Comparison of ENCODE assay signal across 15 cellular contexts in genomic region chr4:113423631-113424030, GRCh38.
DNase-seq lines count a peak whose midpoint lies in the region; ATAC-seq, FAIRE-seq and TF ChIP-seq lines count a peak whose summit lies in the region.
"Had no signal": no experiment of that assay in that cellular context is flagged by ENCODE, and none has a peak within 500 bp of the region (broad histone marks: within the 10 kb centered on the region; RNA-seq: fewer than 3 reads in every experiment).

No MANE protein-coding gene starts in this region.

- DNase-seq in HT1080 (ENCODE audit: low read depth) = peak; percentile 47
- peak; percentile 52 for DNase-seq in astrocyte (ENCODE audit: low read depth)
- peak in 1 of 2 donors; percentile 41 for DNase-seq in foreskin keratinocyte
- no peak for DNase-seq in SKM-1 treated with dmso at 0.1 percent for 144 hours (lab: John Stamatoyannopoulos, UW; ENCODE audit: unreplicated experiment)
- DNase-seq: CD8-positive, alpha-beta T cell; KG1; MG63; NCI-H1092; NCI-H524; PC-9 had no signal

- H3K36me3 Mint-ChIP-seq in astrocyte (ENCODE audit: low read depth, unreplicated experiment) = peaks cover 3% of the 10 kb centered on the region
- H3K36me3 Mint-ChIP-seq: CD8-positive, alpha-beta T cell had no signal

- H3K79me2 ChIP-seq in astrocyte (ENCODE audit: insufficient read depth, low read length) = no peaks in the 10 kb centered on the region

- H3K27ac ChIP-seq in astrocyte (ENCODE audit: low read depth, low read length) (no peak overlapping the region), foreskin keratinocyte (no peak overlapping the region)
- H3K27ac ChIP-seq: BLaER1, PC-9 had no signal

- ATAC-seq in foreskin keratinocyte (peak; percentile 62), HG02840 (IDR thresholded peaks at IDR 0.05; ENCODE audit: low FRiP score, unreplicated experiment) (no peak), GM18517 (IDR thresholded peaks at IDR 0.05; ENCODE audit: unreplicated experiment) (no peak), HG03108 (IDR thresholded peaks at IDR 0.05; ENCODE audit: unreplicated experiment) (no peak)
- ATAC-seq: CD8-positive, alpha-beta T cell; HCT116 had no signal

- H3K9me3 ChIP-seq in astrocyte (ENCODE audit: insufficient read depth, low read depth, low read length) = peaks cover 3% of the 10 kb centered on the region
- H3K9me3 ChIP-seq: BLaER1, MG63 had no signal

- TF ChIP-seq CTCF in astrocyte (IDR thresholded peaks at IDR 0.05; ENCODE audit: insufficient read depth, low read depth, low read length) (no peak), foreskin keratinocyte (conservative IDR thresholded peaks at IDR 0.05) (no peak)

- H3K27me3 Mint-ChIP-seq in astrocyte (ENCODE audit: low read depth, unreplicated experiment) = no peaks in the 10 kb centered on the region

- H3K4me3 Mint-ChIP-seq in astrocyte (ENCODE audit: unreplicated experiment) = no peak overlapping the region
- H3K4me3 Mint-ChIP-seq: CD8-positive, alpha-beta T cell had no signal

- H3K4me1 Mint-ChIP-seq in astrocyte (ENCODE audit: low read depth, unreplicated experiment) = no peaks in the 10 kb centered on the region

- H3K9me3 Mint-ChIP-seq in astrocyte (ENCODE audit: unreplicated experiment) = peaks cover 6% of the 10 kb centered on the region

- no peak for FAIRE-seq in astrocyte (lab: Jason Lieb, UNC)

- H4K20me1 ChIP-seq in astrocyte (ENCODE audit: insufficient read depth, low read length) = no peaks in the 10 kb centered on the region
- H4K20me1 ChIP-seq: BLaER1 had no signal

- no peak overlapping the region for H3K9ac ChIP-seq in astrocyte (ENCODE audit: low read length)
- H3K9ac ChIP-seq: BLaER1 had no signal

- H3K36me3 ChIP-seq in astrocyte (ENCODE audit: insufficient read depth, low read length) = no peaks in the 10 kb centered on the region
- H3K36me3 ChIP-seq: BLaER1, MG63 had no signal

- H3K27ac Mint-ChIP-seq in astrocyte (ENCODE audit: unreplicated experiment) = no peak overlapping the region
- H3K27ac Mint-ChIP-seq: CD8-positive, alpha-beta T cell had no signal

- no peak overlapping the region for H3K4me3 ChIP-seq in astrocyte (ENCODE audit: insufficient read depth, low read depth, low read length)
- H3K4me3 ChIP-seq: BLaER1, MG63, PC-9 had no signal

- H3K4me1 ChIP-seq in astrocyte (ENCODE audit: insufficient read depth, low read length) (no peaks in the 10 kb centered on the region), foreskin keratinocyte (no peaks in the 10 kb centered on the region)
- H3K4me1 ChIP-seq: BLaER1 had no signal

- no peak overlapping the region for H2AFZ ChIP-seq in astrocyte (ENCODE audit: low read depth, low read length)
- H2AFZ ChIP-seq: PC-9 had no signal

- H3K4me2 ChIP-seq in astrocyte (ENCODE audit: low read length) = no peak overlapping the region
- H3K4me2 ChIP-seq: BLaER1, PC-9 had no signal

- no peaks in the 10 kb centered on the region for H3K27me3 ChIP-seq in astrocyte (ENCODE audit: insufficient read depth, low read length)
- no peaks in the 10 kb centered on the region for H3K27me3 ChIP-seq in foreskin keratinocyte
- H3K27me3 ChIP-seq: BLaER1, MG63 had no signal
